In the genomic region with DNA sequence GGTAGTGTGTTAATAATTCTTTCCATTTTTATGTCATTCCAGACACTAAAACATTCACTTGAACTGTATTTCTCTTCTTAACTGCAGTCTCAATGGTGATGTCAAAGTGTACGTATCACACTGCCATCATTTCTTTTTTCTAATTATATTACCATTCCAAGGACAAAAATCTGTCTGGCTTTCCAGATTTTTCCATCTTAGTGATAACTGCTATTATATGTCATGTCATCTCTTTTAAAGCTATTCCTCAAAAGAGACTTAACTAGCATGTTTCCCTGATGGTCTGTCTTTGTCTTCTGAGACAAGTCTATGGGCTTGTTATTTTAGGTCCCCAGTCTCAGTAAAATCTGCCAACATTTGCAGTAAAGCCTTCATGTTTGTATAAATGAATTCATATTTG, we compare ENCODE assay signal across 24 cellular contexts.
"Had no signal": no experiment of that assay in that cellular context is flagged by ENCODE, and none has a peak within 500 bp of the region (broad histone marks: within the 10 kb centered on the region; RNA-seq: fewer than 3 reads in every experiment).

No MANE protein-coding gene starts in this region.

- H3K27ac Mint-ChIP-seq: dendritic cell treated with granulocyte-macrophage colony-stimulating factor and Interleukin-4, amounts not matched to agents 40 ng/mL and 50 ng/mL, for 4 days; effector memory CD8-positive, alpha-beta T cell; endodermal cell had no signal

- H3K27me3 Mint-ChIP-seq: dendritic cell treated with granulocyte-macrophage colony-stimulating factor and Interleukin-4, amounts not matched to agents 40 ng/mL and 50 ng/mL, for 4 days; effector memory CD8-positive, alpha-beta T cell had no signal

- H3K27ac ChIP-seq: colonic mucosa, coronary artery, dorsolateral prefrontal cortex, epithelial cell of prostate, esophagus muscularis mucosa, esophagus squamous epithelium, foreskin keratinocyte, gastrocnemius medialis, gastroesophageal sphincter, heart left ventricle, heart right ventricle had no signal

- H3K9me3 ChIP-seq: colonic mucosa, esophagus muscularis mucosa, esophagus squamous epithelium, gastrocnemius medialis had no signal

- H3K27me3 ChIP-seq: colonic mucosa, dorsolateral prefrontal cortex, esophagus squamous epithelium, foreskin keratinocyte, gastrocnemius medialis, gastroesophageal sphincter, heart left ventricle, heart right ventricle had no signal

- H3K36me3 ChIP-seq: colonic mucosa, esophagus muscularis mucosa, esophagus squamous epithelium, gastrocnemius medialis, gastroesophageal sphincter, heart left ventricle, heart right ventricle had no signal

- DNase-seq: colonic mucosa; cortex of kidney; dermis blood vessel endothelial cell; dorsolateral prefrontal cortex; effector CD4-positive, alpha-beta T cell; effector CD8-positive, alpha-beta T cell; effector memory CD4-positive, alpha-beta T cell; effector memory CD8-positive, alpha-beta T cell; endodermal cell; erythroblast; esophagus squamous epithelium; foreskin fibroblast; foreskin keratinocyte; foreskin melanocyte; gastrocnemius medialis; glutamatergic neuron; head of caudate nucleus; heart left ventricle; heart right ventricle had no signal

- H3K4me3 Mint-ChIP-seq: dendritic cell treated with granulocyte-macrophage colony-stimulating factor and Interleukin-4, amounts not matched to agents 40 ng/mL and 50 ng/mL, for 4 days; effector memory CD8-positive, alpha-beta T cell; endodermal cell had no signal

- H3K4me3 ChIP-seq: colonic mucosa, coronary artery, dorsolateral prefrontal cortex, esophagus muscularis mucosa, esophagus squamous epithelium, gastrocnemius medialis, gastroesophageal sphincter, heart left ventricle, heart right ventricle had no signal
